29 cellular contexts compared by ENCODE assay signal in the genomic region with DNA sequence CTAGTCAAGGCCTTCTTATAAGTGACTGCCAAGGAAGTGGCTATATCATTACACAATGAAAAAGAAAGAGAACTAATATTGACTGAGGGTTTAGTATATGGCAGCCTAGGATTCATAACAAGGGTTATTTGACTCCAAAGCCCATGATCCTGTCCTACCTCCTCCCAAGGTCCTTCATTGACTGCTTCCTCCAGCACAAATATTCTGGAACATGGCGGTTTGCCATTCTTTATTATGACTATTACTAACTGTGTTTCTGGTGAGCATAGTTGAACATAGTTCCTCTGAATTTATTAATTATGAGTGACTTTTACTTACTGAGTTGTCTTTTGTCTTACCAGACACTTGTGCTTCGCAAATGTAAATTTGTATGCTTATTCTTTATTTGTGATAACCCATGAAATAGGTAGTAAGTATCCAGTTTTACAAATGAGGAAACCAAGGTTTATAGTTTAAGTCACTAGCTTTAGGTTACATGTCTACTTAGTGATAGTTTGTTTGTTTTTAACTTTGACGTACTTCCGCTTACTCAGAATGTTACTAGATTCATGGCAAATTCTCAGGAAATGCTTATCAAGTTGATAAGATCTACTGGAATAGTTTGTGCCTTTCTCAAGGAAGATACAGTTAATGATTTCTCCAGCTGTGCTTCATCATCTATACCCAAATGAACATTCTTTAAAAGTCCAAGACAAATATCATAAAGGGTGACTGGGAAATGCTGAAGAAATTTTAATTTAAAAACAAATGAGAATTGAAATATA. TPM values are rescaled to one million over a fixed set of nuclear protein-coding genes. Genes with fewer than 3 reads are reported as not detected.
"Had no signal": no experiment of that assay in that cellular context is flagged by ENCODE, and none has a peak within 500 bp of the region (broad histone marks: within the 10 kb centered on the region; RNA-seq: fewer than 3 reads in every experiment).

No MANE protein-coding gene starts in this region.

- DNase-seq: activated CD4-positive, alpha-beta T cell treated with anti-CD3 and anti-CD28 coated beads for 48 hours; activated CD4-positive, alpha-beta T cell treated with anti-CD3 and anti-CD28 coated beads, Interleukin-2, amount 50 U/mL, for 48 hours; activated CD8-positive, alpha-beta memory T cell treated with anti-CD3 and anti-CD28 coated beads for 24 hours; activated effector memory CD4-positive, alpha-beta T cell treated with Interleukin-2 at 50 U/mL for 16 hours; activated naive CD4-positive, alpha-beta T cell treated with Interleukin-2 at 50 U/mL for 16 hours; aorta; body of pancreas; caudate nucleus; effector CD4-positive, alpha-beta T cell; esophagus squamous epithelium; gastrocnemius medialis; hypothalamus; immature natural killer cell; naive B cell; nephron progenitor cell; ovary; sigmoid colon; small intestine; stimulated activated CD4-positive, alpha-beta T cell treated with anti-CD3 and anti-CD28 coated beads, Interleukin-4, amount 100 ng/mL, for 24 hours; SW 1271; T-helper 9 cell; uterus; WERI-Rb-1 had no signal

- H3K4me1 ChIP-seq: body of pancreas, esophagus squamous epithelium, sigmoid colon, uterus had no signal

- ATAC-seq: activated CD4-positive, CD25-positive, alpha-beta regulatory T cell treated with anti-CD3 and anti-CD28 coated beads, Interleukin-2, amount 50 U/mL, for 24 hours; body of pancreas; gastrocnemius medialis; left lobe of liver; stimulated activated effector memory CD8-positive, alpha-beta T cell treated with anti-CD3 and anti-CD28 coated beads, Interleukin-12 subunit alpha, Interleukin-12 subunit beta, amount 100 ng/mL, for 72 hours had no signal

- H3K36me3 ChIP-seq: esophagus squamous epithelium, gastrocnemius medialis, neutrophil, ovary, sigmoid colon, thoracic aorta, uterus, WERI-Rb-1 had no signal

- H3K27me3 ChIP-seq: body of pancreas, esophagus squamous epithelium, gastrocnemius medialis, neutrophil, ovary, sigmoid colon, uterus had no signal

- H3K4me3 ChIP-seq: body of pancreas, esophagus squamous epithelium, gastrocnemius medialis, ovary, sigmoid colon, thoracic aorta, uterus had no signal

- H3K27ac ChIP-seq: body of pancreas, epithelial cell of prostate, esophagus squamous epithelium, neutrophil, ovary, sigmoid colon, thoracic aorta, uterus, WERI-Rb-1 had no signal

- H3K9me3 ChIP-seq: body of pancreas, esophagus squamous epithelium, neutrophil, ovary, thoracic aorta, uterus had no signal

RNA-seq across cellular contexts. Expression of gene DCLK1, which starts 15.5 kb away (rescaled TPM):
- total RNA-seq: left lobe of liver had no signal
- polyA plus RNA-seq: immature natural killer cell had no signal
